Comparison of ENCODE assay signal across 8 cellular contexts in the genomic region with DNA sequence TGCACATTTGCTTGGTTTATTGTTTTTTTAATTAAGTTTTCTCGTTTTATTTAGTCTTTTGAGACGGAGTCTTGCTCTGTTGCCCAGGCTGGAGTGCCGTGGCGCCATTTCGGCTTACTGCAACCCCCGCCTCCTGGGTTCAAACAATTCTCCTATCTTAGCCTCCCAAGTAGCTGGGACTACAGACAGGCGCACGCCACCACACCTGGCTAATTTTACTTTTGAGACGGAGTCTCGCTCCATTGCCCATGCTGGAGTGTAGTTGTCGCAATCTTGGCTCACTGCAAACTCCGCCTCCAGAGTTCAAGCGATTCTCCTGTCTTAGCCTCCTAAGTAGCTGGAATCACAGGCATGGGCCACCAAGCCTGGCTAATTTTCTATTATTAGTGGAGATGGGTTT. TPM values are rescaled to one million over a fixed set of nuclear protein-coding genes. Genes with fewer than 3 reads are reported as not detected.
DNase-seq lines count a peak whose midpoint lies in the region; ATAC-seq and TF ChIP-seq lines count a peak whose summit lies in the region.

No MANE protein-coding gene starts in this region.

- H3K4me1 Mint-ChIP-seq in naive thymus-derived CD8-positive, alpha-beta T cell = peaks cover 12 to 71% (median 53%) of the 10 kb centered on the region in 4 donors

- peaks cover 10% of the 10 kb centered on the region for H3K4me1 ChIP-seq in BE2C
- H3K4me1 ChIP-seq in colonic mucosa = peaks cover 24% of the 10 kb centered on the region

- H3K36me3 ChIP-seq in BE2C (peaks cover 62% of the 10 kb centered on the region), colonic mucosa (peaks cover 21% of the 10 kb centered on the region)

- H3K27me3 Mint-ChIP-seq in naive thymus-derived CD8-positive, alpha-beta T cell = no peaks in the 10 kb centered on the region

- DNase-seq in BE2C (no peak), LNCaP clone FGC (ENCODE audit: low read depth) (no peak), colonic mucosa (no peak), NCI-H1694 treated with DMSO at 0.1 percent for 48 hours (lab: John Stamatoyannopoulos, UW) (no peak)
- no peak for DNase-seq in naive thymus-derived CD8-positive, alpha-beta T cell

- ATAC-seq in naive thymus-derived CD8-positive, alpha-beta T cell = no peak
- ATAC-seq in GM21717 (IDR thresholded peaks at IDR 0.05; ENCODE audit: unreplicated experiment) = no peak
- ATAC-seq in GM18907 (IDR thresholded peaks at IDR 0.05; ENCODE audit: unreplicated experiment) = no peak
- ATAC-seq in GM18873 (IDR thresholded peaks at IDR 0.05; ENCODE audit: low FRiP score, unreplicated experiment) = no peak

- intact Hi-C loops in colonic mucosa (cut with DNase I) = no loop called here

- peaks cover 0 to 63% (median 25%) of the 10 kb centered on the region in 3 donors for H3K36me3 Mint-ChIP-seq in naive thymus-derived CD8-positive, alpha-beta T cell

- H3K9me3 ChIP-seq in BE2C = no peaks in the 10 kb centered on the region
- no peaks in the 10 kb centered on the region for H3K9me3 ChIP-seq in colonic mucosa

- H3K9ac ChIP-seq in colonic mucosa (ENCODE audit: low read depth in 2 of 2, low read length in 2 of 2) = peak overlapping the region; percentile 83 to 90

- POLR2A ChIA-PET in naive thymus-derived CD8-positive, alpha-beta T cell (lab: Charles Lee) = interaction anchor here (0.6 to 6.3 kb wide), 4 partner anchors 12 to 1049 kb away, joined by 4 to 158 read pairs (median 12); a partner anchor contains a TSS

- H3K27ac ChIP-seq in colonic mucosa = no peak overlapping the region

- no peaks in the 10 kb centered on the region for H3K9me3 Mint-ChIP-seq in naive thymus-derived CD8-positive, alpha-beta T cell

- peak overlapping the region; percentile 89 to 100 (median 100) for H3K4me3 Mint-ChIP-seq in naive thymus-derived CD8-positive, alpha-beta T cell

- H3K4me3 ChIP-seq in BE2C (ENCODE audit: low read depth, low read length) (peak overlapping the region; percentile 92), LNCaP clone FGC (ENCODE audit: low read depth, low read length) (peak overlapping the region; percentile 72), colonic mucosa (peak overlapping the region; percentile 78)

- peak overlapping the region in 9 of 10 donors; percentile 32 to 100 (median 99) for H3K27ac Mint-ChIP-seq in naive thymus-derived CD8-positive, alpha-beta T cell

- TF ChIP-seq CTCF in BE2C (IDR thresholded peaks at IDR 0.05; ENCODE audit: low read depth, low read length) = no peak
- TF ChIP-seq CTCF in LNCaP clone FGC (IDR thresholded peaks at IDR 0.05; ENCODE audit: control insufficient read depth, extremely low read depth, insufficient read depth) = no peak
- TF ChIP-seq CTCF in colonic mucosa (IDR thresholded peaks at IDR 0.05) = no peak

- H3K27me3 ChIP-seq in BE2C = no peaks in the 10 kb centered on the region
- no peaks in the 10 kb centered on the region for H3K27me3 ChIP-seq in colonic mucosa

RNA-seq across cellular contexts. Expression of a gene that starts 1.3 kb away (rescaled TPM):
- 848 TPM for polyA plus RNA-seq in BE2C (2012; ENCODE audit: insufficient read depth, insufficient read length, low read depth)
- 1,000 to 10,000 TPM; 1,149 to 1,300 TPM for total RNA-seq in colonic mucosa
- 1,000 to 10,000 TPM; 1,288 to 1,335 TPM for total RNA-seq in naive thymus-derived CD8-positive, alpha-beta T cell
- 1,000 to 10,000 TPM; 1,265 to 1,506 (median 1,311) TPM for polyA plus RNA-seq in naive thymus-derived CD8-positive, alpha-beta T cell

RNA-seq across cellular contexts. Expression of a gene that starts 10.9 kb away (rescaled TPM):
- polyA plus RNA-seq in BE2C (2012; ENCODE audit: insufficient read depth, insufficient read length, low read depth) = 27.7 TPM
- total RNA-seq in colonic mucosa = 10 to 100 TPM; 47.9 to 52.7 TPM
- total RNA-seq in naive thymus-derived CD8-positive, alpha-beta T cell = 10 to 100 TPM; 25.2 to 25.6 TPM
- polyA plus RNA-seq in naive thymus-derived CD8-positive, alpha-beta T cell = 10 to 100 TPM; 23.4 to 38.7 (median 33.3) TPM

RNA-seq across cellular contexts. Expression of a gene that starts 12.6 kb away (rescaled TPM):
- polyA plus RNA-seq in BE2C (2012; ENCODE audit: insufficient read depth, insufficient read length, low read depth) = 14.1 TPM
- 100 to 1,000 TPM; 122 to 142 TPM for total RNA-seq in colonic mucosa
- total RNA-seq in naive thymus-derived CD8-positive, alpha-beta T cell = 10 to 100 TPM; 35.9 to 36.1 TPM
- 10 to 100 TPM; 11.9 to 17.9 (median 14.8) TPM for polyA plus RNA-seq in naive thymus-derived CD8-positive, alpha-beta T cell

RNA-seq across cellular contexts. Expression of a gene that starts 20.8 kb away (rescaled TPM):
- polyA plus RNA-seq in BE2C (2012; ENCODE audit: insufficient read depth, insufficient read length, low read depth) = 1.0 TPM
- 1 to 10 TPM in 1 of 2 donors, under 1 TPM in 1; 0.44 to 4.1 TPM for total RNA-seq in colonic mucosa
- under 1 TPM in 1 of 2 experiments, not detected in 1; 0.62 TPM for total RNA-seq in naive thymus-derived CD8-positive, alpha-beta T cell
- polyA plus RNA-seq in naive thymus-derived CD8-positive, alpha-beta T cell = not detected

RNA-seq across cellular contexts. Expression of a gene that starts 29.0 kb away (rescaled TPM):
- polyA plus RNA-seq in BE2C (2012; ENCODE audit: insufficient read depth, insufficient read length, low read depth) = not detected
- 100 to 1,000 TPM in 1 of 2 donors, 10 to 100 TPM in 1; 80.9 to 165 TPM for total RNA-seq in colonic mucosa
- total RNA-seq in naive thymus-derived CD8-positive, alpha-beta T cell = not detected
- under 1 TPM in 1 of 3 donors, not detected in 2; 0.13 TPM for polyA plus RNA-seq in naive thymus-derived CD8-positive, alpha-beta T cell
